In genomic region chr5:64754066-64754465, GRCh38 we compare ENCODE assay signal across 23 cellular contexts. TPM values are rescaled to one million over a fixed set of nuclear protein-coding genes. Genes with fewer than 3 reads are reported as not detected.
DNase-seq lines count a peak whose midpoint lies in the region; ATAC-seq, FAIRE-seq and TF ChIP-seq lines count a peak whose summit lies in the region.
"Had no signal": no experiment of that assay in that cellular context is flagged by ENCODE, and none has a peak within 500 bp of the region (broad histone marks: within the 10 kb centered on the region; RNA-seq: fewer than 3 reads in every experiment).

No MANE protein-coding gene starts in this region.

- H3K9me2 ChIP-seq in GM23248 (ENCODE audit: insufficient read depth): no peaks in the 10 kb centered on the region

- intact Hi-C loops in K562 (cut with micrococcal nuclease): no loop called here

- H3K4me2 ChIP-seq in K562 (ENCODE audit: insufficient read depth, low read length) (no peak overlapping the region), GM23248 (ENCODE audit: unreplicated experiment) (no peak overlapping the region)
- H3K4me2 ChIP-seq: A549; BLaER1 treated with 17β-estradiol and CSF1 and Interleukin-3, amounts not matched to agents 10 nM and 100 nM had no signal

- H3K9me1 ChIP-seq in K562 (ENCODE audit: control insufficient read depth, insufficient read depth, low read length): no peaks in the 10 kb centered on the region

- POLR2A ChIA-PET in K562 (lab: Yijun Ruan, JAX): interaction anchor here (1.0 to 2.3 kb wide), 2 partner anchors 9 to 12 kb away, joined by 4 to 11 read pairs; no protein-coding TSS in a partner anchor

- FAIRE-seq in H54 (lab: Jason Lieb, UNC): peak; percentile 6
- no peak for FAIRE-seq in K562 (lab: Jason Lieb, UNC)
- FAIRE-seq: A549, D721Med had no signal

- H3F3A ChIP-seq in GM23248 (ENCODE audit: insufficient read depth): no peaks in the 10 kb centered on the region

- TF ChIP-seq CTCF in K562 (IDR thresholded peaks at IDR 0.05 in 2 of 3, conservative IDR thresholded peaks at IDR 0.05 in 1 of 3; ENCODE audit: insufficient read depth in 2 of 3, low read depth in 1 of 3, low read length in 3 of 3): no peak

- H3K36me3 ChIP-seq in K562 (ENCODE audit: control insufficient read depth, insufficient read depth, low read length) (peaks cover 16% of the 10 kb centered on the region; the same call in 2 of the 3 replicates), GM23248 (ENCODE audit: low read depth) (peaks cover 10% of the 10 kb centered on the region; the same call in 1 of the 2 replicates)

- H3K9me3 ChIP-seq in K562 (replicated peaks; ENCODE audit: control insufficient read depth, insufficient read depth, low read depth, low read length) (no peaks in the 10 kb centered on the region), GM23248 (ENCODE audit: low read depth) (no peaks in the 10 kb centered on the region)
- H3K9me3 ChIP-seq: A549; BE2C; BLaER1 treated with 17β-estradiol and CSF1 and Interleukin-3, amounts not matched to agents 10 nM and 100 nM had no signal

- no peak overlapping the region for H2AFZ ChIP-seq in K562 (ENCODE audit: low read depth, low read length)
- H2AFZ ChIP-seq in GM23248: no peak overlapping the region

- H3K9ac ChIP-seq in K562 (ENCODE audit: insufficient read depth in 1 of 2, low read depth in 2 of 2, low read length in 2 of 2) (no peak overlapping the region), GM23248 (no peak overlapping the region)
- H3K9ac ChIP-seq: BLaER1 treated with 17β-estradiol and CSF1 and Interleukin-3, amounts not matched to agents 10 nM and 100 nM had no signal

- no TSS peak for BruUV-seq in K562 (replicated peaks; lab: Mats Ljungman, UMichigan)

- H3K4me3 Mint-ChIP-seq in natural killer cell treated with Interleukin-12 subunit alpha and Interleukin-12 subunit beta and Interleukin-15 and Interleukin-18, amount 100 ng/mL, for 72 hours: no peak overlapping the region
- H3K4me3 Mint-ChIP-seq: CD14-positive monocyte; CD4-positive, alpha-beta T cell; CD8-positive, alpha-beta memory T cell; H9; HFFc6 had no signal

- no peak overlapping the region for H3K27ac Mint-ChIP-seq in natural killer cell treated with Interleukin-12 subunit alpha and Interleukin-12 subunit beta and Interleukin-15 and Interleukin-18, amount 100 ng/mL, for 72 hours
- H3K27ac Mint-ChIP-seq: CD4-positive, alpha-beta T cell; CD8-positive, alpha-beta memory T cell; HFFc6 had no signal

- no peak for TF ChIP-seq RAD21 in K562 (CRISPR knock-in tag; conservative IDR thresholded peaks at IDR 0.05 in 1 of 2, IDR thresholded peaks at IDR 0.05 in 1 of 2)

- no peaks in the 10 kb centered on the region for H3K36me3 Mint-ChIP-seq in natural killer cell treated with Interleukin-12 subunit alpha and Interleukin-12 subunit beta and Interleukin-15 and Interleukin-18, amount 100 ng/mL, for 72 hours

- in situ Hi-C loops in K562 (cut with MboI) (no loop called here), GM23248 (cut with MboI) (no loop called here)

- H3K79me2 ChIP-seq in K562 (ENCODE audit: control insufficient read depth, insufficient read depth, low read length) (peaks cover 32% of the 10 kb centered on the region), GM23248 (ENCODE audit: insufficient read depth) (peaks cover 81% of the 10 kb centered on the region)

- H3K27ac ChIP-seq in K562 (ENCODE audit: extremely low read depth, low read depth, low read length) (no peak overlapping the region), GM23248 (no peak overlapping the region)
- H3K27ac ChIP-seq: A549; BLaER1 treated with 17β-estradiol and CSF1 and Interleukin-3, amounts not matched to agents 10 nM and 100 nM had no signal

- CTCF ChIA-PET in K562 (lab: Yijun Ruan, JAX; ENCODE audit: low intra/inter-chr PET ratio): no interaction called here

- H3K4me3 ChIP-seq in K562 (no peak overlapping the region), GM23248 (no peak overlapping the region)
- H3K4me3 ChIP-seq: A549; BLaER1 treated with 17β-estradiol and CSF1 and Interleukin-3, amounts not matched to agents 10 nM and 100 nM; GM12878 had no signal

- H3K4me1 Mint-ChIP-seq in natural killer cell treated with Interleukin-12 subunit alpha and Interleukin-12 subunit beta and Interleukin-15 and Interleukin-18, amount 100 ng/mL, for 72 hours (ENCODE audit: low read depth in 2 of 2): peaks cover 0 to 4% of the 10 kb centered on the region in 2 donors
- H3K4me1 Mint-ChIP-seq: H9 had no signal

- TF ChIP-seq POLR2A in H54 (IDR thresholded peaks at IDR 0.05; ENCODE audit: low read depth, low read length): no peak
- TF ChIP-seq POLR2A in K562 (conservative IDR thresholded peaks at IDR 0.05): no peak

- no peaks in the 10 kb centered on the region for H3K9me3 Mint-ChIP-seq in natural killer cell treated with Interleukin-12 subunit alpha and Interleukin-12 subunit beta and Interleukin-15 and Interleukin-18, amount 100 ng/mL, for 72 hours
- H3K9me3 Mint-ChIP-seq: CD4-positive, alpha-beta T cell; CD8-positive, alpha-beta memory T cell; H9; HFFc6 had no signal

- WGBS in K562 (ENCODE audit: insufficient coverage, low coverage, missing lambda C conversion rate): 96% methylated on average over 2 of the region's 2 CpGs
- WGBS in GM23248 (ENCODE audit: low coverage in 1 of 2, low lambda C conversion rate in 2 of 2, missing lambda C conversion rate in 2 of 2), 2 experiments: 99 to 100% methylated on average over 2 of the region's 2 CpGs

- no peaks in the 10 kb centered on the region for H4K20me1 ChIP-seq in K562 (replicated peaks; ENCODE audit: control insufficient read depth, insufficient read depth, low read length)
- H4K20me1 ChIP-seq in GM23248 (ENCODE audit: insufficient read depth): no peaks in the 10 kb centered on the region

- DNase-seq in DMS53 (lab: John Stamatoyannopoulos, UW) (peak; percentile 31), DMS53 treated with DMSO at 0.1 percent for 48 hours (lab: John Stamatoyannopoulos, UW; ENCODE audit: unreplicated experiment) (no peak), H54 (ENCODE audit: insufficient read length, low spot score) (no peak), K562 (ENCODE audit: extremely low read depth in 1 of 4, low spot score in 3 of 4) (no peak), GM23248 (no peak)
- no peak for DNase-seq in natural killer cell treated with Interleukin-12 subunit alpha and Interleukin-12 subunit beta and Interleukin-15 and Interleukin-18, amount 100 ng/mL, for 72 hours (ENCODE audit: low spot score)
- DNase-seq: 8988T; ACHN; AML-193; BE2C; CD4-positive, alpha-beta T cell; CD8-positive, alpha-beta memory T cell; DMS 273 treated with DMSO at 0.1 percent for 48 hours; DND-41; GOT3; H9; HFFc6 had no signal

- H3K27me3 Mint-ChIP-seq in natural killer cell treated with Interleukin-12 subunit alpha and Interleukin-12 subunit beta and Interleukin-15 and Interleukin-18, amount 100 ng/mL, for 72 hours: no peaks in the 10 kb centered on the region
- H3K27me3 Mint-ChIP-seq: CD4-positive, alpha-beta T cell; CD8-positive, alpha-beta memory T cell had no signal

- H3K27me3 ChIP-seq in K562 (ENCODE audit: control insufficient read depth in 2 of 2, insufficient read depth in 2 of 2, low read length in 2 of 2): no peaks in the 10 kb centered on the region
- no peaks in the 10 kb centered on the region for H3K27me3 ChIP-seq in GM23248 (replicated peaks; ENCODE audit: insufficient read depth)
- H3K27me3 ChIP-seq: BE2C; BLaER1 treated with 17β-estradiol and CSF1 and Interleukin-3, amounts not matched to agents 10 nM and 100 nM had no signal

- H3K4me1 ChIP-seq in K562 (replicated peaks in 1 of 2; ENCODE audit: control insufficient read depth in 2 of 2, insufficient read depth in 2 of 2, low read length in 2 of 2) (no peaks in the 10 kb centered on the region), GM23248 (ENCODE audit: insufficient read depth) (no peaks in the 10 kb centered on the region)
- H3K4me1 ChIP-seq: BE2C; BLaER1 treated with 17β-estradiol and CSF1 and Interleukin-3, amounts not matched to agents 10 nM and 100 nM had no signal

- no peak for ATAC-seq in K562
- no peak for ATAC-seq in natural killer cell treated with Interleukin-12 subunit alpha and Interleukin-12 subunit beta and Interleukin-15 and Interleukin-18, amount 100 ng/mL, for 72 hours
- ATAC-seq: A549, GM12878, HCT116 had no signal

- TF ChIP-seq EP300 in K562 (IDR thresholded peaks at IDR 0.05; ENCODE audit: low read length): no peak

RNA-seq across cellular contexts. Expression of gene SREK1IP1, which starts 14.4 kb away (rescaled TPM):
- total RNA-seq in K562 (2011; cell fraction: chromatin; rRNA removed; ENCODE audit: low replicate concordance): 2.3 and 5.4 TPM in 2 replicates
- total RNA-seq in K562 (2011; cell fraction: nucleolus; rRNA removed): 2.8 TPM in 2 replicates
- total RNA-seq in K562 (2011; cell fraction: nucleoplasm; rRNA removed): 3.8 and 8.7 TPM in 2 replicates
- total RNA-seq in K562 (2014; rRNA removed): 6.9 and 8.2 TPM in 2 replicates
- 21.7 and 23.7 TPM in 2 replicates for total RNA-seq in K562 (2014; rRNA removed; fragmentation: Illumina TruSeq; extraction: Trizol)
- 19.2 and 21.3 TPM in 2 replicates for total RNA-seq in K562 (2015; rRNA removed; fragmentation: Illumina TruSeq; extraction: Trizol)
- 27.3 and 27.7 TPM in 2 replicates for total RNA-seq in K562 (2021)
- 6.4 and 9.8 TPM in 2 replicates for polyA plus RNA-seq in K562 (2011; rRNA removed)
- polyA plus RNA-seq in K562 (2011; cell fraction: cytosol; rRNA removed): 4.1 and 5.3 TPM in 2 replicates
- polyA plus RNA-seq in K562 (2011; cell fraction: nucleus; rRNA removed): 2.1 and 2.8 TPM in 2 replicates
- polyA plus RNA-seq in K562 (2012): 8.1 and 21.0 TPM in 2 replicates
- polyA plus RNA-seq in K562 (2014; fragmentation: Illumina TruSeq; extraction: Trizol): 23.0 and 23.9 TPM in 2 replicates
- 10 to 100 TPM; 29.8 to 45.2 TPM for polyA plus RNA-seq in K562 (2014; fragmentation: Nextera tagmentation; extraction: Ambion mirVana)
- 8.5 and 9.3 TPM in 2 replicates for polyA plus RNA-seq in K562 (2014; rRNA removed)
- polyA minus RNA-seq in K562 (2011; rRNA and poly(A)+ RNA removed): 8.1 and 8.8 TPM in 2 replicates
- 9.5 and 12.1 TPM in 2 replicates for polyA minus RNA-seq in K562 (2011; cell fraction: cytosol; rRNA and poly(A)+ RNA removed)
- polyA minus RNA-seq in K562 (2011; cell fraction: nucleus; rRNA and poly(A)+ RNA removed): 3.6 and 6.4 TPM in 2 replicates
- 10 to 100 TPM; 19.9 to 20.1 TPM for total RNA-seq in natural killer cell treated with Interleukin-12 subunit alpha and Interleukin-12 subunit beta and Interleukin-15 and Interleukin-18, amount 100 ng/mL, for 72 hours
- total RNA-seq in GM23248 (2014; rRNA removed; shearing (Covaris generic)): 7.3 and 16.2 TPM in 2 replicates
- polyA plus RNA-seq in GM23248 (2016; fragmentation: Nextera tagmentation; extraction: Ambion mirVana): 26.8 and 30.5 TPM in 2 replicates

RNA-seq across cellular contexts. Expression of gene CWC27, which starts 14.7 kb away (rescaled TPM):
- 10.5 and 54.8 TPM in 2 replicates for total RNA-seq in K562 (2011; cell fraction: chromatin; rRNA removed; ENCODE audit: low replicate concordance)
- 7.0 and 10.1 TPM in 2 replicates for total RNA-seq in K562 (2011; cell fraction: nucleolus; rRNA removed)
- 17.9 and 28.3 TPM in 2 replicates for total RNA-seq in K562 (2011; cell fraction: nucleoplasm; rRNA removed)
- total RNA-seq in K562 (2014; rRNA removed): 19.5 and 19.7 TPM in 2 replicates
- total RNA-seq in K562 (2014; rRNA removed; fragmentation: Illumina TruSeq; extraction: Trizol): 40.9 and 47.4 TPM in 2 replicates
- 33.2 and 38.0 TPM in 2 replicates for total RNA-seq in K562 (2015; rRNA removed; fragmentation: Illumina TruSeq; extraction: Trizol)
- 25.6 and 28.0 TPM in 2 replicates for total RNA-seq in K562 (2021)
- polyA plus RNA-seq in K562 (2011; rRNA removed): 26.8 and 38.3 TPM in 2 replicates
- 5.6 and 20.5 TPM in 2 replicates for polyA plus RNA-seq in K562 (2011; cell fraction: cytosol; rRNA removed)
- polyA plus RNA-seq in K562 (2011; cell fraction: nucleus; rRNA removed): 5.2 and 9.0 TPM in 2 replicates
- polyA plus RNA-seq in K562 (2012): 23.4 and 29.1 TPM in 2 replicates
- polyA plus RNA-seq in K562 (2014; fragmentation: Illumina TruSeq; extraction: Trizol): 39.5 and 46.4 TPM in 2 replicates
- 10 to 100 TPM; 42.9 to 49.3 TPM for polyA plus RNA-seq in K562 (2014; fragmentation: Nextera tagmentation; extraction: Ambion mirVana)
- 27.9 and 34.1 TPM in 2 replicates for polyA plus RNA-seq in K562 (2014; rRNA removed)
- polyA minus RNA-seq in K562 (2011; rRNA and poly(A)+ RNA removed): 71.0 and 76.0 TPM in 2 replicates
- polyA minus RNA-seq in K562 (2011; cell fraction: cytosol; rRNA and poly(A)+ RNA removed): 10.1 and 13.3 TPM in 2 replicates
- polyA minus RNA-seq in K562 (2011; cell fraction: nucleus; rRNA and poly(A)+ RNA removed): 27.5 and 43.1 TPM in 2 replicates
- 10 to 100 TPM; 29.1 to 32.6 TPM for total RNA-seq in natural killer cell treated with Interleukin-12 subunit alpha and Interleukin-12 subunit beta and Interleukin-15 and Interleukin-18, amount 100 ng/mL, for 72 hours
- total RNA-seq in GM23248 (2014; rRNA removed; shearing (Covaris generic)): 4.9 and 22.7 TPM in 2 replicates
- 30.5 and 32.7 TPM in 2 replicates for polyA plus RNA-seq in GM23248 (2016; fragmentation: Nextera tagmentation; extraction: Ambion mirVana)
